Comparison of ENCODE assay signal across 8 cellular contexts in the genomic region with DNA sequence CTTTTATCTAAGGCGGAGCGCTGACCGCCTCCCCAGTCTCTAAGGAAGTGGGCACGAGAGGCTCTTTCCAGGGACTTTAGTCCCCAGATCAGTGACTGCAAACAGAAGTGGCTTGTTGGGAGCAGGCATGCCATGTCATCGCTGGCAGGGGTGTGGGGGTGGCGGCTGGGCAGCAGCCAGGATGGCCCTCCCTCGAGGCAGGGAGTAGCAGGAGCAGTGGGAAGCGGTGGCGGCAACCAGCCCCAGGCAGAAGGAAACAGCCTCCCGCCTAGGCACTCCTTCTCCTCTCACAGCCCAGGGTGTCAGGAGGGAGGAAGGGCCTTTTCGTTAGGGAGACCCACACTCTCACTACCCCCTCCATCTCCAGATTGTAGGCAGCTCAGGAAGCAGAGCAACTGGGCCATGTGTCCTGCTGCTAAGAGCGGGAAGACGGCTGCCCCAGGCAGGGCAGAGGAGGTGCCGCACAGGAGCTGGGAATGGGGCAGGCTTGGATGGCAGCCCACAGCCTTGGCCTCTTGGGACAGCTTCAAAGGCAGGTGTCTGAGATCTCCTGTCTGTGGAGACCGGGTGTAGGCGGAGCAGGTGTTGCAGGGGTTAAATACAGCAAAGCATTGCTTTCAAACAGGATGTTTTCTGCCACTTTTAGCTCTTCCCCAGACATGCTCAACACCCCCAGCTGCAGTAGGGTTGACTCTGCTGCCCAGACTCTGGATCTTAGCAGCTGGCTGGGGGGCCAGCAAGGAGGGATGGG. TPM values are rescaled to one million over a fixed set of nuclear protein-coding genes. Genes with fewer than 3 reads are reported as not detected.
DNase-seq lines count a peak whose midpoint lies in the region; ATAC-seq and TF ChIP-seq lines count a peak whose summit lies in the region.

No MANE protein-coding gene starts in this region.

- H3K4me3 Mint-ChIP-seq in T-cell: peak overlapping the region; percentile 81 to 88 (median 84)

- H3K4me1 ChIP-seq in upper lobe of right lung: peaks cover 22% of the 10 kb centered on the region

- ATAC-seq in GM18870 (IDR thresholded peaks at IDR 0.05; ENCODE audit: unreplicated experiment): peak; percentile 78
- ATAC-seq in HG03039 (IDR thresholded peaks at IDR 0.05; ENCODE audit: unreplicated experiment): peak; percentile 49
- ATAC-seq in T-cell (replicated peaks in 1 of 4): peak; percentile 84 to 91 (median 90)
- ATAC-seq in upper lobe of right lung: peak; percentile 82

- TF ChIP-seq CTCF in epithelial cell of esophagus (IDR thresholded peaks at IDR 0.05; ENCODE audit: insufficient read depth, low read depth, low read length, missing control alignments) (no peak), upper lobe of right lung (IDR thresholded peaks at IDR 0.05) (no peak)

- CTCF ChIA-PET in T-cell (lab: Charles Lee): interaction anchor here in 1 of 2 donors (0.5 kb wide), 1 partner anchor 79 kb away, joined by 7 read pairs; no protein-coding TSS in a partner anchor

- DNase-seq in Ammon's horn (ENCODE audit: low spot score) (peak; percentile 58), T-cell (peak in 23 of 34 experiments; percentile 9 to 57 (median 28)), epithelial cell of esophagus (ENCODE audit: low read depth) (peak; percentile 42), upper lobe of right lung (peak; percentile 87), 8988T (no peak), NCI-H1694 (lab: John Stamatoyannopoulos, UW) (no peak)

- H3K27ac Mint-ChIP-seq in T-cell: peak overlapping the region; percentile 95 to 97

- H3K36me3 ChIP-seq in upper lobe of right lung: peaks cover 8% of the 10 kb centered on the region

- no peaks in the 10 kb centered on the region for H3K36me3 Mint-ChIP-seq in T-cell

- H3K4me3 ChIP-seq in epithelial cell of esophagus (ENCODE audit: low read length) (no peak overlapping the region), upper lobe of right lung (no peak overlapping the region)

- intact Hi-C loops in upper lobe of right lung (cut with DNase I): no loop called here

- H3K4me1 Mint-ChIP-seq in T-cell: peaks cover 47 to 57% (median 55%) of the 10 kb centered on the region in 3 donors

- no peaks in the 10 kb centered on the region for H3K9me3 ChIP-seq in upper lobe of right lung

- no peaks in the 10 kb centered on the region for H3K27me3 ChIP-seq in upper lobe of right lung

- H3K27me3 Mint-ChIP-seq in T-cell: no peaks in the 10 kb centered on the region

- POLR2A ChIA-PET in T-cell (lab: Charles Lee): no interaction called here

- H3K27ac ChIP-seq in upper lobe of right lung: peak overlapping the region; percentile 11

- H3K9me3 Mint-ChIP-seq in T-cell: no peaks in the 10 kb centered on the region

RNA-seq across cellular contexts. Expression of gene VDR, which starts 21.8 kb away (rescaled TPM):
- total RNA-seq in T-cell (1 to 10 TPM in 3 of 5 donors, under 1 TPM in 2; 0.43 to 4.1 (median 3.2) TPM), upper lobe of right lung (28.7 TPM)

Comparison
In these comparisons a context has a peak if more than half of its experiments do, and no peak if none do; other contexts are left out.
1. DNase-seq: peak in Ammon's horn (single experiment), T-cell (23 of 34), epithelial cell of esophagus (single experiment) and upper lobe of right lung (single experiment); none in 8988T (single experiment) and NCI-H1694 (single experiment).
2. Peak in every context shown above with its lines, with median percentiles within 50 percentile points of each other: ATAC-seq.